In the genomic region with DNA sequence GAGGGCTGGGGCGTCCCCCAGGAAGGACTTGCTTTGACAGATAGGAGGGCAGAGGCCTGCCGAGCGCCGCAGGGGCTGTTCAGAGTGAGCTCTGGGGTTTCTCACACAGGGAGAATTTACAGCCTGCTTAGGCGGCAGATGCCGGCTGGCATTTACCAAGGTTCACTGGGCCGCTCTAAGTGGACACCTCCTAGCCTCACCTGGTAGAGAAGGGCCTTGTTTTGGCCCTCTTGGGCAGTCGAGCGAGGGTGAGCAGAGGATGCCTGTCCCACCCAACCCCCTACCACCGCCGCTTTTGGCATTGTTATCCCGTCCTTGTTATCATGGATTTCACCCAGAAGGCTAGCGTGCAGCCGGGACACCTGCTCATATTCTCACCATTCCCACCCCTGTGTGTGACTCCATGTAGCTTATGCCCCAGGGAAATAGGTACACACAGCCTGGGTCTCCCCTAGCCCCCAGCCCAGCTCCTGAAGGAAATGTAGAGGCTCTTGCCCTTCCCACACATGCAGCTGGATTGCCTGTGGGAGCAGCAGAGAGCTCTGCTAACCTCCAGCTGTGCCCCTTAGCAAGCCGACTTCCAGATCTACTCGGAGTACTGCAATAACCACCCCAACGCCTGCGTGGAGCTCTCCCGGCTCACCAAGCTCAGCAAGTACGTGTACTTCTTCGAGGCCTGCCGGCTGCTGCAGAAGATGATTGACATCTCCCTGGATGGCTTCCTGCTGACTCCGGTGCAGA, we compare ENCODE assay signal across 1 cellular context.
TF ChIP-seq lines count a peak whose summit lies in the region.

No MANE protein-coding gene starts in this region.

TF ChIP-seq in GM23338, 12 proteins besides CTCF, POLR2A, EP300 and RAD21 (continued from another document):
- TF ChIP-seq, protein P1, sequence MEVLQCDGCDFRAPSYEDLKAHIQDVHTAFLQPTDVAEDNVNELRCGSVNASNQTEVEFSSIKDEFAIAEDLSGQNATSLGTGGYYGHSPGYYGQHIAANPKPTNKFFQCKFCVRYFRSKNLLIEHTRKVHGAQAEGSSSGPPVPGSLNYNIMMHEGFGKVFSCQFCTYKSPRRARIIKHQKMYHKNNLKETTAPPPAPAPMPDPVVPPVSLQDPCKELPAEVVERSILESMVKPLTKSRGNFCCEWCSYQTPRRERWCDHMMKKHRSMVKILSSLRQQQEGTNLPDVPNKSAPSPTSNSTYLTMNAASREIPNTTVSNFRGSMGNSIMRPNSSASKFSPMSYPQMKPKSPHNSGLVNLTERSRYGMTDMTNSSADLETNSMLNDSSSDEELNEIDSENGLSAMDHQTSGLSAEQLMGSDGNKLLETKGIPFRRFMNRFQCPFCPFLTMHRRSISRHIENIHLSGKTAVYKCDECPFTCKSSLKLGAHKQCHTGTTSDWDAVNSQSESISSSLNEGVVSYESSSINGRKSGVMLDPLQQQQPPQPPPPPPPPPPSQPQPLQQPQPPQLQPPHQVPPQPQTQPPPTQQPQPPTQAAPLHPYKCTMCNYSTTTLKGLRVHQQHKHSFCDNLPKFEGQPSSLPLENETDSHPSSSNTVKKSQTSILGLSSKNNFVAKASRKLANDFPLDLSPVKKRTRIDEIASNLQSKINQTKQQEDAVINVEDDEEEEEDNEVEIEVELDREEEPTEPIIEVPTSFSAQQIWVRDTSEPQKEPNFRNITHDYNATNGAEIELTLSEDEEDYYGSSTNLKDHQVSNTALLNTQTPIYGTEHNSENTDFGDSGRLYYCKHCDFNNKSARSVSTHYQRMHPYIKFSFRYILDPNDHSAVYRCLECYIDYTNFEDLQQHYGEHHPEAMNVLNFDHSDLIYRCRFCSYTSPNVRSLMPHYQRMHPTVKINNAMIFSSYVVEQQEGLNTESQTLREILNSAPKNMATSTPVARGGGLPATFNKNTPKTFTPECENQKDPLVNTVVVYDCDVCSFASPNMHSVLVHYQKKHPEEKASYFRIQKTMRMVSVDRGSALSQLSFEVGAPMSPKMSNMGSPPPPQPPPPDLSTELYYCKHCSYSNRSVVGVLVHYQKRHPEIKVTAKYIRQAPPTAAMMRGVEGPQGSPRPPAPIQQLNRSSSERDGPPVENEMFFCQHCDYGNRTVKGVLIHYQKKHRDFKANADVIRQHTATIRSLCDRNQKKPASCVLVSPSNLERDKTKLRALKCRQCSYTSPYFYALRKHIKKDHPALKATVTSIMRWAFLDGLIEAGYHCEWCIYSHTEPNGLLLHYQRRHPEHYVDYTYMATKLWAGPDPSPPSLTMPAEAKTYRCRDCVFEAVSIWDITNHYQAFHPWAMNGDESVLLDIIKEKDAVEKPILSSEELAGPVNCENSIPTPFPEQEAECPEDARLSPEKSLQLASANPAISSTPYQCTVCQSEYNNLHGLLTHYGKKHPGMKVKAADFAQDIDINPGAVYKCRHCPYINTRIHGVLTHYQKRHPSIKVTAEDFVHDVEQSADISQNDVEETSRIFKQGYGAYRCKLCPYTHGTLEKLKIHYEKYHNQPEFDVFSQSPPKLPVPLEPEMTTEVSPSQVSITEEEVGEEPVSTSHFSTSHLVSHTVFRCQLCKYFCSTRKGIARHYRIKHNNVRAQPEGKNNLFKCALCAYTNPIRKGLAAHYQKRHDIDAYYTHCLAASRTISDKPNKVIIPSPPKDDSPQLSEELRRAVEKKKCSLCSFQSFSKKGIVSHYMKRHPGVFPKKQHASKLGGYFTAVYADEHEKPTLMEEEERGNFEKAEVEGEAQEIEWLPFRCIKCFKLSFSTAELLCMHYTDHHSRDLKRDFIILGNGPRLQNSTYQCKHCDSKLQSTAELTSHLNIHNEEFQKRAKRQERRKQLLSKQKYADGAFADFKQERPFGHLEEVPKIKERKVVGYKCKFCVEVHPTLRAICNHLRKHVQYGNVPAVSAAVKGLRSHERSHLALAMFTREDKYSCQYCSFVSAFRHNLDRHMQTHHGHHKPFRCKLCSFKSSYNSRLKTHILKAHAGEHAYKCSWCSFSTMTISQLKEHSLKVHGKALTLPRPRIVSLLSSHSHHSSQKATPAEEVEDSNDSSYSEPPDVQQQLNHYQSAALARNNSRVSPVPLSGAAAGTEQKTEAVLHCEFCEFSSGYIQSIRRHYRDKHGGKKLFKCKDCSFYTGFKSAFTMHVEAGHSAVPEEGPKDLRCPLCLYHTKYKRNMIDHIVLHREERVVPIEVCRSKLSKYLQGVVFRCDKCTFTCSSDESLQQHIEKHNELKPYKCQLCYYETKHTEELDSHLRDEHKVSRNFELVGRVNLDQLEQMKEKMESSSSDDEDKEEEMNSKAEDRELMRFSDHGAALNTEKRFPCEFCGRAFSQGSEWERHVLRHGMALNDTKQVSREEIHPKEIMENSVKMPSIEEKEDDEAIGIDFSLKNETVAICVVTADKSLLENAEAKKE (CRISPR knock-in tag; IDR thresholded peaks at IDR 0.05) = no peak
- TF ChIP-seq ZNF331 (CRISPR knock-in tag; IDR thresholded peaks at IDR 0.05; ENCODE audit: low read depth) = no peak
- TF ChIP-seq STAT1 (IDR thresholded peaks at IDR 0.05; ENCODE audit: unreplicated experiment) = no peak
- TF ChIP-seq POLR2AphosphoS5 (IDR thresholded peaks at IDR 0.05; ENCODE audit: low read depth) = no peak
- TF ChIP-seq, protein P2, sequence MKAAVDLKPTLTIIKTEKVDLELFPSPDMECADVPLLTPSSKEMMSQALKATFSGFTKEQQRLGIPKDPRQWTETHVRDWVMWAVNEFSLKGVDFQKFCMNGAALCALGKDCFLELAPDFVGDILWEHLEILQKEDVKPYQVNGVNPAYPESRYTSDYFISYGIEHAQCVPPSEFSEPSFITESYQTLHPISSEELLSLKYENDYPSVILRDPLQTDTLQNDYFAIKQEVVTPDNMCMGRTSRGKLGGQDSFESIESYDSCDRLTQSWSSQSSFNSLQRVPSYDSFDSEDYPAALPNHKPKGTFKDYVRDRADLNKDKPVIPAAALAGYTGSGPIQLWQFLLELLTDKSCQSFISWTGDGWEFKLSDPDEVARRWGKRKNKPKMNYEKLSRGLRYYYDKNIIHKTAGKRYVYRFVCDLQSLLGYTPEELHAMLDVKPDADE (IDR thresholded peaks at IDR 0.05) = no peak
